ENCODE assay signal across 1 cellular context in genomic region chr9:123104807-123105206, GRCh38.
TF ChIP-seq lines count a peak whose summit lies in the region.

No MANE protein-coding gene starts in this region.

TF ChIP-seq in HepG2, 621 proteins besides CTCF, POLR2A, EP300 and RAD21:
- TF ChIP-seq AKAP8 (CRISPR knock-in tag; IDR thresholded peaks at IDR 0.05) (no peak), SNAPC2 (CRISPR knock-in tag; IDR thresholded peaks at IDR 0.05) (no peak), RBM22 (optimal IDR thresholded peaks at IDR 0.05; ENCODE audit: low read length) (peak; percentile 37), ZNF10 (CRISPR knock-in tag; IDR thresholded peaks at IDR 0.05; ENCODE audit: borderline replicate concordance, low read depth) (no peak)
TF ChIP-seq in HepG2: peak in this region for 1.
